In the genomic region with DNA sequence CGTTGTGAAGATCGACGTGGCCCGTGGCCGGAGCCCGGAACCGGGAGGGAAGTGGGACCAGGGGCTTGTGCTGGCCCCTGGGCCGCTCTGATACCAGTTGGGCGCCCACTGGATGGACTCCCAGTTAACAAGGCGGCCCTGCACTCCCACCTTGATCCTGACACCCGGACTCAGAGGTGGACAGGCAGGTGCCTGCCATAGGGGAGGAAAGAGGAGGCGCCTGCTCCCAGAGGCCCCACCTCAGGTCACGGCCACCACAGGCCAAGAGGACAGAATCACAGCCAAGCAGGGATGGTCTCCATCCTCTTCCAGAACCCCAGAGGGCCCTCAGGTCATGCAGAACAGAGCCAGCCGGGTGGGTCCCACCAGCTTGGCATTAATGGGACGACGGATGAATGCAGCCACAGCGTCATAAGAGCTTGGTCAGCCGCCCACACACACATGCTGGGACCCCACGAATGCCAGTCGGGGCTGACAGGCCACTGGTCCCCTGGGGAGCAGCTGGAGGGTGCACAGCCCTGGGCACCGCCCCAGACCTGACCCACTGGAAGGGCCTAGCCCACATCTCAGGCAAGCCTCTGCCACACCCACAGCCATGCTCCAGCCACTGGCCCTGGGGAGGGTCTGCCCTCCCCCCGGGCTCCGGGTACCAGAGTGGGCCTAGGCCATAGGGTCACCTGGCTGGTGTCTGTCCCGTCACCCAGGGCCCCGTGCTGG, we compare ENCODE assay signal across 12 cellular contexts. TPM values are rescaled to one million over a fixed set of nuclear protein-coding genes. Genes with fewer than 3 reads are reported as not detected.
DNase-seq lines count a peak whose midpoint lies in the region; ATAC-seq and TF ChIP-seq lines count a peak whose summit lies in the region.
"Had no signal": no experiment of that assay in that cellular context is flagged by ENCODE, and none has a peak within 500 bp of the region (broad histone marks: within the 10 kb centered on the region; RNA-seq: fewer than 3 reads in every experiment).

No MANE protein-coding gene starts in this region.

- H3K9me3 ChIP-seq in CD4-positive, alpha-beta T cell (ENCODE audit: control insufficient read depth, low read length) = no peaks in the 10 kb centered on the region
- H3K9me3 ChIP-seq in Panc1 (ENCODE audit: control insufficient read depth, insufficient read depth, low read depth, low read length) = no peaks in the 10 kb centered on the region
- H3K9me3 ChIP-seq in gastrocnemius medialis = no peaks in the 10 kb centered on the region

- no TSS peak for BruUV-seq in Panc1 (replicated peaks; lab: Mats Ljungman, UMichigan)

- ATAC-seq in CD4-positive, alpha-beta T cell (ENCODE audit: poor library complexity) = no peak
- ATAC-seq in Panc1 (no peak), gastrocnemius medialis (no peak)

- peak overlapping the region; percentile 51 for H3K4me3 Mint-ChIP-seq in CD4-positive, alpha-beta T cell

- TF ChIP-seq CTCF in CD4-positive, alpha-beta T cell (IDR thresholded peaks at IDR 0.05) = no peak
- no peak for TF ChIP-seq CTCF in Panc1 (IDR thresholded peaks at IDR 0.05)
- no peak for TF ChIP-seq CTCF in fibroblast of the aortic adventitia (IDR thresholded peaks at IDR 0.05; ENCODE audit: insufficient read depth, low read length)
- no peak for TF ChIP-seq CTCF in gastrocnemius medialis (IDR thresholded peaks at IDR 0.05 in 4 of 5, conservative IDR thresholded peaks at IDR 0.05 in 1 of 5)

- H3K27ac Mint-ChIP-seq in CD4-positive, alpha-beta T cell = peak overlapping the region; percentile 27
- H3K27ac Mint-ChIP-seq: neural progenitor cell had no signal

- H3K36me3 ChIP-seq in Panc1 (ENCODE audit: control insufficient read depth, insufficient read depth, low read length) = no peaks in the 10 kb centered on the region; the same call in 1 of the 2 replicates
- peaks cover 0 to 10% of the 10 kb centered on the region in 2 donors for H3K36me3 ChIP-seq in gastrocnemius medialis
- H3K36me3 ChIP-seq: neural progenitor cell had no signal

- no peaks in the 10 kb centered on the region for H3K27me3 Mint-ChIP-seq in CD4-positive, alpha-beta T cell
- H3K27me3 Mint-ChIP-seq: IgD-negative memory B cell had no signal

- H3K27ac ChIP-seq in CD4-positive, alpha-beta T cell (ENCODE audit: low read depth, low read length) = no peak overlapping the region
- H3K27ac ChIP-seq in Panc1 (ENCODE audit: low read length) (peak overlapping the region; percentile 83), gastrocnemius medialis (peak overlapping the region; percentile 88 to 99 (median 95))
- H3K27ac ChIP-seq: neural progenitor cell had no signal

- CTCF ChIA-PET in CD4-positive, alpha-beta T cell (lab: Charles Lee) = interaction anchor here (0.6 kb wide), 1 partner anchor 30 kb away, joined by 3 read pairs; no protein-coding TSS in a partner anchor
- CTCF ChIA-PET in Panc1 (lab: Charles Lee) = no interaction called here
- CTCF ChIA-PET in HEK293T (lab: Yijun Ruan, JAX) = no interaction called here

- TF ChIP-seq POLR2A in gastrocnemius medialis (IDR thresholded peaks at IDR 0.05) = no peak

- intact Hi-C loops in CD4-positive, alpha-beta T cell (cut with DNase I, micrococcal nuclease) = no loop called here
- intact Hi-C loops in Panc1 (cut with micrococcal nuclease; ENCODE audit: unreplicated experiment) = no loop called here
- intact Hi-C loops in gastrocnemius medialis (cut with DNase I; ENCODE audit: low total_unique reads) = no loop called here

- H3K9me3 Mint-ChIP-seq in CD4-positive, alpha-beta T cell = no peaks in the 10 kb centered on the region
- H3K9me3 Mint-ChIP-seq: IgD-negative memory B cell, neural progenitor cell had no signal

- in situ Hi-C loops in Panc1 (cut with HindIII; ENCODE audit: low pct_unique_long_range_greater_than_20kb, low sequenced_read_pairs) (no loop called here), gastrocnemius medialis (cut with MboI; ENCODE audit: low sequenced_read_pairs in 4 of 4) (no loop called here), KBM-7 (cut with MboI; ENCODE audit: low pct_unique_long_range_greater_than_20kb, low sequenced_read_pairs) (no loop called here)

- POLR2A ChIA-PET in CD4-positive, alpha-beta T cell (lab: Charles Lee) = no interaction called here
- POLR2A ChIA-PET in Panc1 (lab: Charles Lee) = interaction anchor here (0.5 kb wide), 1 partner anchor 20 kb away, joined by 13 read pairs; no protein-coding TSS in a partner anchor
- POLR2A ChIA-PET in HEK293T (lab: Yijun Ruan, JAX) = no interaction called here

- H3K4me1 Mint-ChIP-seq in CD4-positive, alpha-beta T cell (ENCODE audit: low read depth) = peaks cover 26% of the 10 kb centered on the region

- H3K27me3 ChIP-seq in CD4-positive, alpha-beta T cell (ENCODE audit: control insufficient read depth, insufficient read depth, low read length) = no peaks in the 10 kb centered on the region
- H3K27me3 ChIP-seq in Panc1 (ENCODE audit: control insufficient read depth, insufficient read depth, low read length) = no peaks in the 10 kb centered on the region
- no peaks in the 10 kb centered on the region for H3K27me3 ChIP-seq in gastrocnemius medialis
- H3K27me3 ChIP-seq: neural progenitor cell had no signal

- H3K36me3 Mint-ChIP-seq in CD4-positive, alpha-beta T cell (ENCODE audit: low read depth) = peaks cover 38% of the 10 kb centered on the region
- H3K36me3 Mint-ChIP-seq: neural progenitor cell had no signal

- no peak for DNase-seq in CD4-positive, alpha-beta T cell
- no peak for DNase-seq in Panc1 (ENCODE audit: low read depth, low spot score)
- no peak for DNase-seq in fibroblast of the aortic adventitia (ENCODE audit: low read depth)
- no peak for DNase-seq in gastrocnemius medialis
- DNase-seq in activated gamma-delta T cell (lab: John Stamatoyannopoulos, UW) = no peak
- DNase-seq in NCI-H524 treated with DMSO at 0.1 percent for 48 hours (lab: John Stamatoyannopoulos, UW) = no peak
- no peak for DNase-seq in HEK293T (ENCODE audit: extremely low spot score)
- DNase-seq in KBM-7 = no peak
- DNase-seq: amniotic stem cell, NCI-H226 had no signal

- H3K4me1 ChIP-seq in Panc1 (ENCODE audit: control insufficient read depth, insufficient read depth, low read length) (peaks cover 20% of the 10 kb centered on the region), gastrocnemius medialis (peaks cover 36 to 39% of the 10 kb centered on the region in 2 donors)

- H3K4me3 ChIP-seq in Panc1 (ENCODE audit: low read depth in 2 of 2, low read length in 2 of 2) (peak overlapping the region in 1 of 2 experiments; percentile 80; a peak in 1 of 4 replicates), fibroblast of the aortic adventitia (ENCODE audit: low read depth, low read length) (peak overlapping the region; percentile 99), gastrocnemius medialis (peak overlapping the region; percentile 21 to 96 (median 65))
- H3K4me3 ChIP-seq: neural progenitor cell had no signal

TF ChIP-seq in HEK293T, 16 proteins besides CTCF, POLR2A, EP300 and RAD21:
- TF ChIP-seq SUZ12 (IDR thresholded peaks at IDR 0.05) = no peak
- no peak for TF ChIP-seq BHLHE40 (IDR thresholded peaks at IDR 0.05; ENCODE audit: borderline replicate concordance)
- TF ChIP-seq FOXK2 (IDR thresholded peaks at IDR 0.05) = no peak
- TF ChIP-seq HDGF (IDR thresholded peaks at IDR 0.05; ENCODE audit: borderline replicate concordance) = no peak
- no peak for TF ChIP-seq L3MBTL2 (conservative IDR thresholded peaks at IDR 0.05)
- TF ChIP-seq ARNT (IDR thresholded peaks at IDR 0.05) = no peak
- TF ChIP-seq ELF4 (IDR thresholded peaks at IDR 0.05) = no peak
- no peak for TF ChIP-seq ZNF384 (IDR thresholded peaks at IDR 0.05)
- TF ChIP-seq NFRKB (IDR thresholded peaks at IDR 0.05) = no peak
- TF ChIP-seq, protein P1, sequence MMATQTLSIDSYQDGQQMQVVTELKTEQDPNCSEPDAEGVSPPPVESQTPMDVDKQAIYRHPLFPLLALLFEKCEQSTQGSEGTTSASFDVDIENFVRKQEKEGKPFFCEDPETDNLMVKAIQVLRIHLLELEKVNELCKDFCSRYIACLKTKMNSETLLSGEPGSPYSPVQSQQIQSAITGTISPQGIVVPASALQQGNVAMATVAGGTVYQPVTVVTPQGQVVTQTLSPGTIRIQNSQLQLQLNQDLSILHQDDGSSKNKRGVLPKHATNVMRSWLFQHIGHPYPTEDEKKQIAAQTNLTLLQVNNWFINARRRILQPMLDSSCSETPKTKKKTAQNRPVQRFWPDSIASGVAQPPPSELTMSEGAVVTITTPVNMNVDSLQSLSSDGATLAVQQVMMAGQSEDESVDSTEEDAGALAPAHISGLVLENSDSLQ (IDR thresholded peaks at IDR 0.05) = no peak
- TF ChIP-seq FOXA1 (IDR thresholded peaks at IDR 0.05) = no peak
- TF ChIP-seq SP1 (IDR thresholded peaks at IDR 0.05) = no peak
- TF ChIP-seq CTBP1 (IDR thresholded peaks at IDR 0.05; ENCODE audit: borderline replicate concordance) = no peak
- TF ChIP-seq TARDBP (IDR thresholded peaks at IDR 0.05) = no peak
- no peak for TF ChIP-seq FOXM1 (IDR thresholded peaks at IDR 0.05; ENCODE audit: borderline replicate concordance)
- no peak for TF ChIP-seq LEF1 (IDR thresholded peaks at IDR 0.05; ENCODE audit: borderline replicate concordance)

RNA-seq across cellular contexts. Expression of a gene that starts 9.6 kb away (rescaled TPM):
- total RNA-seq in CD4-positive, alpha-beta T cell = 10 to 100 TPM; 83.8 to 89.2 TPM
- total RNA-seq in Panc1 (2021; ENCODE audit: unreplicated experiment) (79.3 TPM), fibroblast of the aortic adventitia (ENCODE audit: low replicate concordance) (6.5 and 7.3 TPM in 2 replicates), gastrocnemius medialis (1 to 10 TPM in 3 of 4 donors, under 1 TPM in 1; 0.58 to 4.0 (median 1.4) TPM)
- polyA plus RNA-seq in Panc1 (2012; ENCODE audit: insufficient read length) = 74.5 TPM

RNA-seq across cellular contexts. Expression of a gene that starts 12.3 kb away (rescaled TPM):
- total RNA-seq in CD4-positive, alpha-beta T cell = 100 to 1,000 TPM; 156 to 172 TPM
- total RNA-seq in Panc1 (2021; ENCODE audit: unreplicated experiment) = 57.1 TPM
- polyA plus RNA-seq in Panc1 (2012; ENCODE audit: insufficient read length) = 92.3 TPM
- 48.0 and 51.2 TPM in 2 replicates for total RNA-seq in fibroblast of the aortic adventitia (ENCODE audit: low replicate concordance)
- total RNA-seq in gastrocnemius medialis = 10 to 100 TPM; 49.4 to 87.7 (median 70.8) TPM

RNA-seq across cellular contexts. Expression of a gene that starts 24.7 kb away (rescaled TPM):
- 100 to 1,000 TPM; 106 to 114 TPM for total RNA-seq in CD4-positive, alpha-beta T cell
- total RNA-seq in Panc1 (2021; ENCODE audit: unreplicated experiment) = 52.1 TPM
- 66.2 TPM for polyA plus RNA-seq in Panc1 (2012; ENCODE audit: insufficient read length)
- total RNA-seq in fibroblast of the aortic adventitia (ENCODE audit: low replicate concordance) = 9.0 and 13.0 TPM in 2 replicates
- 10 to 100 TPM; 10.8 to 28.5 (median 20.5) TPM for total RNA-seq in gastrocnemius medialis

RNA-seq across cellular contexts. Expression of a gene that starts 32.2 kb away (rescaled TPM):
- total RNA-seq in CD4-positive, alpha-beta T cell = 1 to 10 TPM; 7.9 to 8.2 TPM
- 8.9 TPM for total RNA-seq in Panc1 (2021; ENCODE audit: unreplicated experiment)
- 8.5 TPM for polyA plus RNA-seq in Panc1 (2012; ENCODE audit: insufficient read length)
- total RNA-seq in fibroblast of the aortic adventitia (ENCODE audit: low replicate concordance) = 2.6 and 4.2 TPM in 2 replicates
- 1 to 10 TPM; 2.1 to 3.6 (median 3.1) TPM for total RNA-seq in gastrocnemius medialis

RNA-seq across cellular contexts. Expression of a gene that starts 32.2 kb away (rescaled TPM):
- total RNA-seq in CD4-positive, alpha-beta T cell = 10 to 100 TPM; 12.7 to 15.4 TPM
- total RNA-seq in Panc1 (2021; ENCODE audit: unreplicated experiment) (98.4 TPM), fibroblast of the aortic adventitia (ENCODE audit: low replicate concordance) (51.6 and 59.3 TPM in 2 replicates), gastrocnemius medialis (10 to 100 TPM; 18.8 to 38.4 (median 26.7) TPM)
- 94.3 TPM for polyA plus RNA-seq in Panc1 (2012; ENCODE audit: insufficient read length)
